Comparison of ENCODE assay signal across 1 cellular context in the genomic region with DNA sequence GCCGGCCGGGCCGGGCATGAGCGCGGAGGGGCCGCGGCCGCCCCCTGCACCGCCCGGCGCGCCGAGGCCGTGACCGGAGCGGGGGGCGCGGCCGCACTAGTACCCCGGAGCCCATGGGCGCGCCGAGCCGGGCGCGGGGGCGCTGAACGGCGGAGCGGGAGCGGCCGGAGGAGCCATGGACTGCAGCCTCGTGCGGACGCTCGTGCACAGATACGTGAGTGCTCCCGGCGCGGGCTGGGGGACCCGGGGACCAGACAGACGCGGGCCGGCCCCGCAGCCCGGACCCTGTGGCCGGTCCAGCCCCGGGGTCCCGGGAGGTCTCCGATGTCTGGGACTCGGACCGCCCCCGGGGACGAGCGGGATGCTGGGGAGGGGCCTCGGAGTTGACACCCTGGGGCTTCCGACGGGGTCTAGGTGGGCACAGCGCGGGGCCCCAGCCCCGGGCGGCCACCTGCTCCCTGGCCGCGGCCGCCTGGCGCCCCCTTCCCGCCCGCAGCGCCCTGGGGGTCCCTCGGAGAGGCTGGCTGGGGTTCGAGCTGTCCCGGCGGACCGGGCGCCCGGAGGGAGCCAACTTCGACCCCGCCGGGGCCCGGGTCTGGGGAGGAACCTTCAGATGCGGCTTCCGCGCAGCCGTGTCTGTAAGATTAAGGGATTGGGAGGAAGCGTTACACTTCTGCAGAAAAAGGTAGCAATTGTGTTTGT.
TF ChIP-seq lines count a peak whose summit lies in the region.

No MANE protein-coding gene starts in this region.

TF ChIP-seq in K562, 482 proteins besides CTCF, POLR2A, EP300 and RAD21:
- TF ChIP-seq, protein P1, sequence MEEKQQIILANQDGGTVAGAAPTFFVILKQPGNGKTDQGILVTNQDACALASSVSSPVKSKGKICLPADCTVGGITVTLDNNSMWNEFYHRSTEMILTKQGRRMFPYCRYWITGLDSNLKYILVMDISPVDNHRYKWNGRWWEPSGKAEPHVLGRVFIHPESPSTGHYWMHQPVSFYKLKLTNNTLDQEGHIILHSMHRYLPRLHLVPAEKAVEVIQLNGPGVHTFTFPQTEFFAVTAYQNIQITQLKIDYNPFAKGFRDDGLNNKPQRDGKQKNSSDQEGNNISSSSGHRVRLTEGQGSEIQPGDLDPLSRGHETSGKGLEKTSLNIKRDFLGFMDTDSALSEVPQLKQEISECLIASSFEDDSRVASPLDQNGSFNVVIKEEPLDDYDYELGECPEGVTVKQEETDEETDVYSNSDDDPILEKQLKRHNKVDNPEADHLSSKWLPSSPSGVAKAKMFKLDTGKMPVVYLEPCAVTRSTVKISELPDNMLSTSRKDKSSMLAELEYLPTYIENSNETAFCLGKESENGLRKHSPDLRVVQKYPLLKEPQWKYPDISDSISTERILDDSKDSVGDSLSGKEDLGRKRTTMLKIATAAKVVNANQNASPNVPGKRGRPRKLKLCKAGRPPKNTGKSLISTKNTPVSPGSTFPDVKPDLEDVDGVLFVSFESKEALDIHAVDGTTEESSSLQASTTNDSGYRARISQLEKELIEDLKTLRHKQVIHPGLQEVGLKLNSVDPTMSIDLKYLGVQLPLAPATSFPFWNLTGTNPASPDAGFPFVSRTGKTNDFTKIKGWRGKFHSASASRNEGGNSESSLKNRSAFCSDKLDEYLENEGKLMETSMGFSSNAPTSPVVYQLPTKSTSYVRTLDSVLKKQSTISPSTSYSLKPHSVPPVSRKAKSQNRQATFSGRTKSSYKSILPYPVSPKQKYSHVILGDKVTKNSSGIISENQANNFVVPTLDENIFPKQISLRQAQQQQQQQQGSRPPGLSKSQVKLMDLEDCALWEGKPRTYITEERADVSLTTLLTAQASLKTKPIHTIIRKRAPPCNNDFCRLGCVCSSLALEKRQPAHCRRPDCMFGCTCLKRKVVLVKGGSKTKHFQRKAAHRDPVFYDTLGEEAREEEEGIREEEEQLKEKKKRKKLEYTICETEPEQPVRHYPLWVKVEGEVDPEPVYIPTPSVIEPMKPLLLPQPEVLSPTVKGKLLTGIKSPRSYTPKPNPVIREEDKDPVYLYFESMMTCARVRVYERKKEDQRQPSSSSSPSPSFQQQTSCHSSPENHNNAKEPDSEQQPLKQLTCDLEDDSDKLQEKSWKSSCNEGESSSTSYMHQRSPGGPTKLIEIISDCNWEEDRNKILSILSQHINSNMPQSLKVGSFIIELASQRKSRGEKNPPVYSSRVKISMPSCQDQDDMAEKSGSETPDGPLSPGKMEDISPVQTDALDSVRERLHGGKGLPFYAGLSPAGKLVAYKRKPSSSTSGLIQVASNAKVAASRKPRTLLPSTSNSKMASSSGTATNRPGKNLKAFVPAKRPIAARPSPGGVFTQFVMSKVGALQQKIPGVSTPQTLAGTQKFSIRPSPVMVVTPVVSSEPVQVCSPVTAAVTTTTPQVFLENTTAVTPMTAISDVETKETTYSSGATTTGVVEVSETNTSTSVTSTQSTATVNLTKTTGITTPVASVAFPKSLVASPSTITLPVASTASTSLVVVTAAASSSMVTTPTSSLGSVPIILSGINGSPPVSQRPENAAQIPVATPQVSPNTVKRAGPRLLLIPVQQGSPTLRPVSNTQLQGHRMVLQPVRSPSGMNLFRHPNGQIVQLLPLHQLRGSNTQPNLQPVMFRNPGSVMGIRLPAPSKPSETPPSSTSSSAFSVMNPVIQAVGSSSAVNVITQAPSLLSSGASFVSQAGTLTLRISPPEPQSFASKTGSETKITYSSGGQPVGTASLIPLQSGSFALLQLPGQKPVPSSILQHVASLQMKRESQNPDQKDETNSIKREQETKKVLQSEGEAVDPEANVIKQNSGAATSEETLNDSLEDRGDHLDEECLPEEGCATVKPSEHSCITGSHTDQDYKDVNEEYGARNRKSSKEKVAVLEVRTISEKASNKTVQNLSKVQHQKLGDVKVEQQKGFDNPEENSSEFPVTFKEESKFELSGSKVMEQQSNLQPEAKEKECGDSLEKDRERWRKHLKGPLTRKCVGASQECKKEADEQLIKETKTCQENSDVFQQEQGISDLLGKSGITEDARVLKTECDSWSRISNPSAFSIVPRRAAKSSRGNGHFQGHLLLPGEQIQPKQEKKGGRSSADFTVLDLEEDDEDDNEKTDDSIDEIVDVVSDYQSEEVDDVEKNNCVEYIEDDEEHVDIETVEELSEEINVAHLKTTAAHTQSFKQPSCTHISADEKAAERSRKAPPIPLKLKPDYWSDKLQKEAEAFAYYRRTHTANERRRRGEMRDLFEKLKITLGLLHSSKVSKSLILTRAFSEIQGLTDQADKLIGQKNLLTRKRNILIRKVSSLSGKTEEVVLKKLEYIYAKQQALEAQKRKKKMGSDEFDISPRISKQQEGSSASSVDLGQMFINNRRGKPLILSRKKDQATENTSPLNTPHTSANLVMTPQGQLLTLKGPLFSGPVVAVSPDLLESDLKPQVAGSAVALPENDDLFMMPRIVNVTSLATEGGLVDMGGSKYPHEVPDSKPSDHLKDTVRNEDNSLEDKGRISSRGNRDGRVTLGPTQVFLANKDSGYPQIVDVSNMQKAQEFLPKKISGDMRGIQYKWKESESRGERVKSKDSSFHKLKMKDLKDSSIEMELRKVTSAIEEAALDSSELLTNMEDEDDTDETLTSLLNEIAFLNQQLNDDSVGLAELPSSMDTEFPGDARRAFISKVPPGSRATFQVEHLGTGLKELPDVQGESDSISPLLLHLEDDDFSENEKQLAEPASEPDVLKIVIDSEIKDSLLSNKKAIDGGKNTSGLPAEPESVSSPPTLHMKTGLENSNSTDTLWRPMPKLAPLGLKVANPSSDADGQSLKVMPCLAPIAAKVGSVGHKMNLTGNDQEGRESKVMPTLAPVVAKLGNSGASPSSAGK (IDR thresholded peaks at IDR 0.05) = peak; percentile 40; the same call in 1 of the 2 replicates
- TF ChIP-seq ZNF561 (CRISPR knock-in tag; conservative IDR thresholded peaks at IDR 0.05) = no peak
- 0 out of 2 replicates have a peak, but pooled peaks have one; percentile 24 for TF ChIP-seq KAT7 (CRISPR knock-in tag; IDR thresholded peaks at IDR 0.05; ENCODE audit: borderline replicate concordance)
- TF ChIP-seq ZC3H4 (CRISPR knock-in tag; IDR thresholded peaks at IDR 0.05; ENCODE audit: borderline replicate concordance) = peak; percentile 45; the same call in 1 of the 2 replicates
- TF ChIP-seq L3MBTL2 (IDR thresholded peaks at IDR 0.05) = peak; percentile 45; the same call in 1 of the 2 replicates
- TF ChIP-seq RBM17 (IDR thresholded peaks at IDR 0.05; ENCODE audit: borderline replicate concordance, low read depth, low read length) = no peak
- TF ChIP-seq, protein P2, sequence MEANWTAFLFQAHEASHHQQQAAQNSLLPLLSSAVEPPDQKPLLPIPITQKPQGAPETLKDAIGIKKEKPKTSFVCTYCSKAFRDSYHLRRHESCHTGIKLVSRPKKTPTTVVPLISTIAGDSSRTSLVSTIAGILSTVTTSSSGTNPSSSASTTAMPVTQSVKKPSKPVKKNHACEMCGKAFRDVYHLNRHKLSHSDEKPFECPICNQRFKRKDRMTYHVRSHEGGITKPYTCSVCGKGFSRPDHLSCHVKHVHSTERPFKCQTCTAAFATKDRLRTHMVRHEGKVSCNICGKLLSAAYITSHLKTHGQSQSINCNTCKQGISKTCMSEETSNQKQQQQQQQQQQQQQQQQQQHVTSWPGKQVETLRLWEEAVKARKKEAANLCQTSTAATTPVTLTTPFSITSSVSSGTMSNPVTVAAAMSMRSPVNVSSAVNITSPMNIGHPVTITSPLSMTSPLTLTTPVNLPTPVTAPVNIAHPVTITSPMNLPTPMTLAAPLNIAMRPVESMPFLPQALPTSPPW (CRISPR knock-in tag; IDR thresholded peaks at IDR 0.05) = no peak
- TF ChIP-seq NRF1 (conservative IDR thresholded peaks at IDR 0.05 in 1 of 2, IDR thresholded peaks at IDR 0.05 in 1 of 2) = peak; percentile 35 to 41; a peak in 2 of 4 replicates
- TF ChIP-seq, protein P3, sequence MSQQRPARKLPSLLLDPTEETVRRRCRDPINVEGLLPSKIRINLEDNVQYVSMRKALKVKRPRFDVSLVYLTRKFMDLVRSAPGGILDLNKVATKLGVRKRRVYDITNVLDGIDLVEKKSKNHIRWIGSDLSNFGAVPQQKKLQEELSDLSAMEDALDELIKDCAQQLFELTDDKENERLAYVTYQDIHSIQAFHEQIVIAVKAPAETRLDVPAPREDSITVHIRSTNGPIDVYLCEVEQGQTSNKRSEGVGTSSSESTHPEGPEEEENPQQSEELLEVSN (IDR thresholded peaks at IDR 0.05; ENCODE audit: borderline replicate concordance in 1 of 2, extremely low read depth in 1 of 2, insufficient read depth in 1 of 2, insufficient read length in 1 of 2, low read depth in 1 of 2, low read length in 1 of 2, poor library complexity in 1 of 2, severe bottlenecking in 1 of 2) = peak in 1 of 2 experiments; percentile 32
- peak; percentile 2 for TF ChIP-seq KDM5B (IDR thresholded peaks at IDR 0.05; ENCODE audit: insufficient replicate concordance, low read depth, low read length)
- TF ChIP-seq RBBP5 (IDR thresholded peaks at IDR 0.05; ENCODE audit: borderline replicate concordance, insufficient read depth, low read length, poor library complexity, severe bottlenecking) = peak; percentile 61
- 0 out of 2 replicates have a peak, but pooled peaks have one; percentile 5 for TF ChIP-seq RUNX1 (IDR thresholded peaks at IDR 0.05; ENCODE audit: low read depth)
- peak; percentile 80 for TF ChIP-seq ZNF263 (CRISPR knock-in tag; IDR thresholded peaks at IDR 0.05; ENCODE audit: borderline replicate concordance)
